Comparison of ENCODE assay signal across 8 cellular contexts in the genomic region with DNA sequence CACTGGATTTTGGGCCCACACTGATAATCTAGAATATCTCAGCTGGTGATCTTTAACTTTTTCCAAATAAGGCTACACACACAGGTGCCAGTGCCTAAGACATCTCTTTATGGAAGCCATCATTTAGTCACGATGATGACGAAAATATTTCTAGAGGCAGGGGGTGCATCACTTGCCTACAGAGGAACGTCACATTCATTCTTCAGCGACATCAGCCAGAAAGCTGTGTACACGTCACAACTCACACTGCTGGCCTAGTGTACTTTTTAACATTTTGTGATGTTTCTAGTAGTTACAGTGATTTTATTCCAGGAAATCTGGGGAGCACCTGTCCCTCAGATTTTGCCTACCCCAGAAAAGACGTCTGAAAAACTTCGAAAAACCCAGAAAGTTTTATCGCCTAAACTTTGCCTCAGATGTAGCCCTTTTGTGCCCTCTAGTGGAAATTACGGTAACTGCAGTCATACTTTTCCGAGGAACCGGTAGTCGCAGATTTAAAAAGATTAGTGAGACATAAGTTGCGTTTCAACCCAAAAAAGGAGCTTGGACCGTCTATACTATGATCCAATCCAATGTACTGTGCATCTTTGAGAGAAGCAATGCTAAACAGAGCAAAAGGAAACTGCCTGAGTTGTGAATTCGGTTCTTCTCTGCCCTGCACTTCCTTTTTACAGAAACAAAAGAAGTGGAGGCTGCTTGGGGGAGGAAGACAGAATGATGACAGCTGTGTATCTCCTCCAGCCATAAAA.
DNase-seq lines count a peak whose midpoint lies in the region; ATAC-seq and TF ChIP-seq lines count a peak whose summit lies in the region.

No MANE protein-coding gene starts in this region.

- peak overlapping the region; percentile 66 for H3K4me3 Mint-ChIP-seq in chondrocyte (ENCODE audit: unreplicated experiment)

- H3K27ac Mint-ChIP-seq in chondrocyte (ENCODE audit: unreplicated experiment): no peak overlapping the region

- peak; percentile 97 for TF ChIP-seq CTCF in chondrocyte (IDR thresholded peaks at IDR 0.05)

- H3K9me3 Mint-ChIP-seq in chondrocyte (ENCODE audit: low read depth): no peaks in the 10 kb centered on the region

- no peaks in the 10 kb centered on the region for H3K36me3 Mint-ChIP-seq in chondrocyte (ENCODE audit: low read depth)

- intact Hi-C loops in left colon (cut with DNase I, micrococcal nuclease): no loop called here

- H3K27me3 Mint-ChIP-seq in chondrocyte (ENCODE audit: low read depth): peaks cover 1% of the 10 kb centered on the region

- H3K4me1 Mint-ChIP-seq in chondrocyte (ENCODE audit: low read depth): peaks cover 6% of the 10 kb centered on the region

- peak; percentile 74 for ATAC-seq in HG02610 (IDR thresholded peaks at IDR 0.05; ENCODE audit: unreplicated experiment)
- ATAC-seq in left colon: peak; percentile 74

- DNase-seq in activated T-cell treated with anti-CD3 and anti-CD28 coated beads for 1 hour (ENCODE audit: low read depth) (peak; percentile 30), NCI-H1092 (lab: John Stamatoyannopoulos, UW) (peak; percentile 19), T1000 (lab: John Stamatoyannopoulos, UW) (peak; percentile 26), chondrocyte (ENCODE audit: low spot score) (no peak), left colon (peak in 1 of 2 donors; percentile 33)
- DNase-seq in activated T-cell treated with anti-CD3 and anti-CD28 coated beads, Interleukin-2, amount 50 U/mL, for 1 hour: no peak
- DNase-seq in stimulated activated CD4-positive, alpha-beta T cell treated with anti-CD3 and anti-CD28 coated beads, Interleukin-2, amount 100 ng/mL, for 48 hours: peak; percentile 64 to 66

Comparison
In these comparisons a context has a peak if more than half of its experiments do, and no peak if none do; other contexts are left out.
1. DNase-seq: peak in activated T-cell treated with anti-CD3 and anti-CD28 coated beads for 1 hour (single experiment), NCI-H1092 (single experiment), T1000 (single experiment) and stimulated activated CD4-positive, alpha-beta T cell treated with anti-CD3 and anti-CD28 coated beads, Interleukin-2, amount 100 ng/mL, for 48 hours (2 of 2); none in activated T-cell treated with anti-CD3 and anti-CD28 coated beads, Interleukin-2, amount 50 U/mL, for 1 hour (single experiment) and chondrocyte (single experiment).